Comparison of ENCODE assay signal across 8 cellular contexts in genomic region chr14:96592591-96593388, GRCh38.
DNase-seq lines count a peak whose midpoint lies in the region; ATAC-seq and TF ChIP-seq lines count a peak whose summit lies in the region.

No MANE protein-coding gene starts in this region.

- in situ Hi-C loops in GM13977 (cut with MboI; ENCODE audit: low pct_unique_long_range_greater_than_20kb, low sequenced_read_pairs, unreplicated experiment), result no loop called here

- H3K4me3 ChIP-seq in breast epithelium, result peak overlapping the region; percentile 19 to 55 (median 21)
- H3K4me3 ChIP-seq in uterus, result peak overlapping the region in 1 of 2 donors; percentile 2

- H3K27ac Mint-ChIP-seq in activated B cell treated with CpG ODN at 0.5 μM for 24 hours, result no peak overlapping the region

- H3K4me1 ChIP-seq in breast epithelium, result no peaks in the 10 kb centered on the region
- peaks cover 0 to 12% of the 10 kb centered on the region in 2 donors for H3K4me1 ChIP-seq in uterus

- TF ChIP-seq CTCF in GM13977 (IDR thresholded peaks at IDR 0.05; ENCODE audit: extremely low read depth, insufficient read depth, missing control alignments) (no peak), activated B cell treated with CpG ODN at 0.5 μM for 24 hours (IDR thresholded peaks at IDR 0.05) (no peak), breast epithelium (IDR thresholded peaks at IDR 0.05) (no peak), uterus (IDR thresholded peaks at IDR 0.05) (no peak)

- H3K9me3 ChIP-seq in breast epithelium (no peaks in the 10 kb centered on the region), uterus (no peaks in the 10 kb centered on the region)

- no peaks in the 10 kb centered on the region for H3K36me3 Mint-ChIP-seq in activated B cell treated with CpG ODN at 0.5 μM for 24 hours (ENCODE audit: low read depth)

- POLR2A ChIA-PET in activated B cell treated with CpG ODN at 0.5 μM for 24 hours (lab: Charles Lee), result no interaction called here

- H3K36me3 ChIP-seq in breast epithelium (no peaks in the 10 kb centered on the region), uterus (no peaks in the 10 kb centered on the region)

- peaks cover 21% of the 10 kb centered on the region for H3K4me1 Mint-ChIP-seq in activated B cell treated with CpG ODN at 0.5 μM for 24 hours

- CTCF ChIA-PET in activated B cell treated with CpG ODN at 0.5 μM for 24 hours (lab: Charles Lee), result no interaction called here

- no peak for TF ChIP-seq POLR2A in breast epithelium (IDR thresholded peaks at IDR 0.05)
- TF ChIP-seq POLR2A in uterus (IDR thresholded peaks at IDR 0.05), result no peak

- H3K9me3 Mint-ChIP-seq in activated B cell treated with CpG ODN at 0.5 μM for 24 hours, result no peaks in the 10 kb centered on the region

- H3K27me3 ChIP-seq in breast epithelium, result peaks cover 0 to 20% of the 10 kb centered on the region in 2 donors
- no peaks in the 10 kb centered on the region for H3K27me3 ChIP-seq in uterus

- peaks cover 25% of the 10 kb centered on the region for H3K27me3 Mint-ChIP-seq in activated B cell treated with CpG ODN at 0.5 μM for 24 hours

- H3K27ac ChIP-seq in breast epithelium (no peak overlapping the region), uterus (no peak overlapping the region)

- ATAC-seq in HG02973 (IDR thresholded peaks at IDR 0.05; ENCODE audit: unreplicated experiment) (peak; percentile 80), activated B cell treated with CpG ODN at 0.5 μM for 24 hours (ENCODE audit: low read depth) (peak; percentile 86)

- DNase-seq in GM13977 (ENCODE audit: low spot score), result peak; percentile 87
- peak; percentile 46 for DNase-seq in activated B cell treated with CpG ODN at 0.5 μM for 24 hours
- no peak for DNase-seq in breast epithelium (ENCODE audit: low spot score in 2 of 2)
- peak; percentile 47 for DNase-seq in kidney tubule cell (ENCODE audit: low spot score)
- peak; percentile 22 to 64 (median 44) for DNase-seq in stimulated activated CD4-positive, alpha-beta T cell treated with anti-CD3 and anti-CD28 coated beads, TNF-alpha, amount 100 ng/mL, for 24 hours (ENCODE audit: low read depth in 3 of 3)
- DNase-seq in OCI-M2 (lab: John Stamatoyannopoulos, UW; ENCODE audit: unreplicated experiment), result no peak
- no peak for DNase-seq in uterus

- intact Hi-C loops in activated B cell treated with CpG ODN at 0.5 μM for 24 hours (cut with micrococcal nuclease) (no loop called here), breast epithelium (cut with DNase I; ENCODE audit: low total_unique reads) (no loop called here), uterus (cut with DNase I; ENCODE audit: low total_unique reads) (no loop called here)

- H3K4me3 Mint-ChIP-seq in activated B cell treated with CpG ODN at 0.5 μM for 24 hours, result peak overlapping the region; percentile 81

Comparison
In these comparisons a context has a peak if more than half of its experiments do, and no peak if none do; other contexts are left out.
1. DNase-seq: peak in GM13977 (single experiment), activated B cell treated with CpG ODN at 0.5 μM for 24 hours (single experiment), kidney tubule cell (single experiment) and stimulated activated CD4-positive, alpha-beta T cell treated with anti-CD3 and anti-CD28 coated beads, TNF-alpha, amount 100 ng/mL, for 24 hours (3 of 3); none in breast epithelium (0 of 2), OCI-M2 (single experiment) and uterus (0 of 2).